ENCODE assay signal across 19 cellular contexts in the genomic region with DNA sequence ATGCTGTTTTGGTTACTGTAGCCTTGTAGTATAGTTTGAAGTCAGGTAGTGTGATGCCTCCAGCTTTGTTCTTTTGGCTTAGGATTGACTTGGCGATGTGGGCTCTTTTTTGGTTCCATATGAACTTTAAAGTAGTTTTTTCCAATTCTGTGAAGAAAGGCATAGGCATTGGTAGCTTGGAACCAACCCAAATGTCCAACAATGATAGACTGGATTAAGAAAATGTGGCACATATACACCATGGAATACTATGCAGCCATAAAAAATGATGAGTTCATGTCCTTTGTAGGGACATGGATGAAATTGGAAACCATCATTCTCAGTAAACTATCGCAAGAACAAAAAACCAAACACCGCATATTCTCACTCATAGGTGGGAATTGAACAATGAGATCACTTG. TPM values are rescaled to one million over a fixed set of nuclear protein-coding genes. Genes with fewer than 3 reads are reported as not detected.
"Had no signal": no experiment of that assay in that cellular context is flagged by ENCODE, and none has a peak within 500 bp of the region (broad histone marks: within the 10 kb centered on the region; RNA-seq: fewer than 3 reads in every experiment).

No MANE protein-coding gene starts in this region.

RNA-seq across cellular contexts. Expression of a gene that starts 43.7 kb away (rescaled TPM):
- total RNA-seq: activated naive CD4-positive, alpha-beta T cell treated with anti-CD3 and anti-CD28 coated beads for 36 hours; activated naive CD4-positive, alpha-beta T cell treated with anti-CD3 and anti-CD28 coated beads, Interleukin-2, amount 50 U/mL, for 72 hours; activated naive CD8-positive, alpha-beta T cell treated with anti-CD3 and anti-CD28 coated beads for 36 hours; activated naive CD8-positive, alpha-beta T cell treated with anti-CD3 and anti-CD28 coated beads, Interleukin-2, amount 10 ng/mL, durations not matched to agents 7 days and 5 days; activated T-cell treated with anti-CD3 and anti-CD28 coated beads, Interleukin-2, amount 50 U/mL, for 4 hours; activated T-cell treated with anti-CD3 and anti-CD28 coated beads, Interleukin-2, amount 50 U/mL, for 72 hours; activated T-helper 1 cell treated with anti-CD3 and anti-CD28 coated beads, Interleukin-12 subunit alpha, Interleukin-12 subunit beta, Interleukin-2, Interleukin-4 antibody, amounts not matched to agents 30 ng/mL and 10 ng/mL and 1 ng/mL, durations not matched to agents 14 hours and 24 hours and 36 hours; activated T-helper 2 cell treated with anti-CD3 and anti-CD28 coated beads, Interferon-gamma antibody, Interleukin-2, Interleukin-4, amounts not matched to agents 10 μg/mL and 5 μg/mL and 100 μg/mL, durations not matched to agents 14 hours and 24 hours and 36 hours; adrenal gland; aorta; ascending aorta; astrocyte; body of pancreas; bronchial epithelial cell; cardiac muscle cell; cardiac septum; cerebellum; chondrocyte had no signal
- polyA plus RNA-seq: adipose tissue, adrenal gland, aorta, cardiac muscle cell had no signal
